Comparison of ENCODE assay signal across 35 cellular contexts in the genomic region with DNA sequence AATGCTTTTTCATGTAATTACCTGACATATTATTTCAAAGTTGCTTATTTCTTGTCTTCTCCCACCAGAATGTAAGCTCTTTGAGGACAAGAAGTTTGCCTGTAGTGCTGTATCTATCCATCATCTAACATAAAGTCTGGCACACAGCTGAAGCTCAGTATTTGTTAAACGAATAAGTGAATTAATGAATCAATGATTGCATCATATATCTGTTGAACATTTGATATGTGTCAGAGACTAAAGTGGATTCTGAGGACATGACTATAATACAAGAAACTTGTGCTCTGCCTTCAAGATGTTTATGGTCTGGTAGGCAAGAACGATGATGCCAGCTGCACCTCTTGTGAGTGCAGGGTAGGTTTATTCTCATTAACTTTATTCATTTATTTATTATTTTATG.
A peak's percentile ranks its signal among the peaks of the same experiment; 100 is the strongest.
DNase-seq lines count a peak whose midpoint lies in the region; ATAC-seq, FAIRE-seq and TF ChIP-seq lines count a peak whose summit lies in the region.
"Had no signal": no experiment of that assay in that cellular context is flagged by ENCODE, and none has a peak within 500 bp of the region (broad histone marks: within the 10 kb centered on the region; RNA-seq: fewer than 3 reads in every experiment).

No MANE protein-coding gene starts in this region.

- no peak overlapping the region for H4K91ac ChIP-seq in IMR-90 (ENCODE audit: insufficient read depth, low read depth, low read length)

- no peak overlapping the region for H2BK120ac ChIP-seq in IMR-90 (ENCODE audit: low read depth, low read length)

- no peak overlapping the region for H3K56ac ChIP-seq in IMR-90 (ENCODE audit: extremely low read depth, insufficient read depth, low read length)

- H3K4me2 ChIP-seq in HepG2 (ENCODE audit: low read depth, low read length) (no peak overlapping the region), IMR-90 (ENCODE audit: low read depth, low read length) (no peak overlapping the region), K562 (ENCODE audit: insufficient read depth, low read length) (no peak overlapping the region)
- H3K4me2 ChIP-seq: A549; BLaER1; BLaER1 treated with 17β-estradiol and CSF1 and Interleukin-3, amounts not matched to agents 10 nM and 100 nM had no signal

- in situ Hi-C loops in HepG2 (cut with HindIII; ENCODE audit: extremely low pct_ligation_motif_present, low pct_unique_long_range_greater_than_20kb) = no loop called here
- in situ Hi-C loops in IMR-90 (cut with MboI; ENCODE audit: low sequenced_read_pairs) = no loop called here
- in situ Hi-C loops in K562 (cut with MboI) = no loop called here

- WGBS in HepG2 (ENCODE audit: low lambda C conversion rate) = 45% methylated on average over 2 of the region's 2 CpGs
- 75% methylated on average over 2 of the region's 2 CpGs for WGBS in right lobe of liver (ENCODE audit: insufficient coverage, low coverage, low lambda C conversion rate, missing lambda C conversion rate)
- no CpG with 5 or more reads among the region's 2 CpGs for WGBS in IMR-90 (ENCODE audit: extremely low coverage in 2 of 2, insufficient read length in 1 of 2), 2 experiments
- 13% methylated on average over 2 of the region's 2 CpGs for WGBS in K562 (ENCODE audit: insufficient coverage, low coverage, missing lambda C conversion rate)
- WGBS in suprapubic skin = 84% methylated on average over 2 of the region's 2 CpGs

- no peaks in the 10 kb centered on the region for H3K36me3 ChIP-seq in HepG2 (replicated peaks in 1 of 2; ENCODE audit: control insufficient read depth in 1 of 2, insufficient read depth in 2 of 2, low read length in 2 of 2)
- no peaks in the 10 kb centered on the region for H3K36me3 ChIP-seq in right lobe of liver
- no peaks in the 10 kb centered on the region for H3K36me3 ChIP-seq in IMR-90 (ENCODE audit: control insufficient read depth, insufficient read depth, low read length)
- H3K36me3 ChIP-seq in K562 (ENCODE audit: control insufficient read depth, insufficient read depth, low read length) = no peaks in the 10 kb centered on the region
- no peaks in the 10 kb centered on the region for H3K36me3 ChIP-seq in suprapubic skin
- H3K36me3 ChIP-seq: BE2C; BLaER1; BLaER1 treated with 17β-estradiol and CSF1 and Interleukin-3, amounts not matched to agents 10 nM and 100 nM had no signal

- H2BK20ac ChIP-seq in IMR-90 (ENCODE audit: low read depth, low read length) = no peak overlapping the region

- no peak overlapping the region for H3K4me3 ChIP-seq in HepG2 (replicated peaks in 1 of 3; ENCODE audit: insufficient read depth in 1 of 3, low read depth in 2 of 3, low read length in 3 of 3)
- no peak overlapping the region for H3K4me3 ChIP-seq in right lobe of liver
- no peak overlapping the region for H3K4me3 ChIP-seq in IMR-90 (ENCODE audit: insufficient read depth, low read depth, low read length)
- H3K4me3 ChIP-seq in K562 = no peak overlapping the region
- no peak overlapping the region for H3K4me3 ChIP-seq in suprapubic skin
- H3K4me3 ChIP-seq: A549; BLaER1; BLaER1 treated with 17β-estradiol and CSF1 and Interleukin-3, amounts not matched to agents 10 nM and 100 nM had no signal

- no peak overlapping the region for H2BK5ac ChIP-seq in IMR-90 (ENCODE audit: low read depth, low read length, poor library complexity, severe bottlenecking)

- TF ChIP-seq EP300 in HepG2 (IDR thresholded peaks at IDR 0.05; ENCODE audit: low read depth in 2 of 2, low read length in 2 of 2) (no peak), HepG2 (CRISPR knock-in tag; IDR thresholded peaks at IDR 0.05; ENCODE audit: borderline replicate concordance) (no peak), K562 (IDR thresholded peaks at IDR 0.05; ENCODE audit: low read length) (no peak), suprapubic skin (IDR thresholded peaks at IDR 0.05) (no peak)

- POLR2A ChIA-PET in HepG2 (lab: Yijun Ruan, JAX) (no interaction called here), IMR-90 (lab: Charles Lee; ENCODE audit: unreplicated experiment) (no interaction called here), K562 (lab: Yijun Ruan, JAX) (no interaction called here)

- FAIRE-seq in HepG2 (lab: Jason Lieb, UNC) (no peak), K562 (lab: Jason Lieb, UNC) (no peak)
- FAIRE-seq: A204.1, A549, D721Med had no signal

- TF ChIP-seq POLR2A in HepG2 (IDR thresholded peaks at IDR 0.05; ENCODE audit: insufficient read depth in 1 of 2, low read depth in 2 of 2, low read length in 2 of 2) = no peak
- TF ChIP-seq POLR2A in right lobe of liver (IDR thresholded peaks at IDR 0.05) = no peak
- TF ChIP-seq POLR2A in IMR-90 (IDR thresholded peaks at IDR 0.05; ENCODE audit: low read depth, low read length) = no peak
- TF ChIP-seq POLR2A in K562 (conservative IDR thresholded peaks at IDR 0.05) = no peak
- no peak for TF ChIP-seq POLR2A in suprapubic skin (IDR thresholded peaks at IDR 0.05)

- H3K14ac ChIP-seq in IMR-90 (replicated peaks; ENCODE audit: low read depth, low read length) = no peak overlapping the region

- CTCF ChIA-PET in HepG2 (lab: Yijun Ruan, JAX; ENCODE audit: low intra/inter-chr PET ratio, low total read pairs) = no interaction called here
- CTCF ChIA-PET in IMR-90 (lab: Yijun Ruan, JAX) = interaction anchor here (0.6 kb wide), 2 partner anchors 9 to 19 kb away, joined by 3 to 4 read pairs; no protein-coding TSS in a partner anchor
- CTCF ChIA-PET in K562 (lab: Yijun Ruan, JAX; ENCODE audit: low intra/inter-chr PET ratio) = no interaction called here

- intact Hi-C loops in HepG2 (cut with micrococcal nuclease; ENCODE audit: unreplicated experiment) = no loop called here
- intact Hi-C loops in right lobe of liver (cut with DNase I) = no loop called here
- intact Hi-C loops in IMR-90 (cut with micrococcal nuclease) = no loop called here
- intact Hi-C loops in K562 (cut with micrococcal nuclease) = no loop called here

- BruUV-seq in HepG2 (replicated peaks; lab: Mats Ljungman, UMichigan) = no TSS peak
- no TSS peak for BruUV-seq in IMR-90 (replicated peaks; lab: Mats Ljungman, UMichigan)
- BruUV-seq in K562 (replicated peaks; lab: Mats Ljungman, UMichigan) = no TSS peak

- H2AK9ac ChIP-seq in IMR-90 (replicated peaks; ENCODE audit: low read depth, low read length, poor library complexity) = no peak overlapping the region

- no peak overlapping the region for H4K5ac ChIP-seq in IMR-90 (ENCODE audit: low read depth, low read length)

- no peak for TF ChIP-seq RAD21 in HepG2 (CRISPR knock-in tag; IDR thresholded peaks at IDR 0.05)
- TF ChIP-seq RAD21 in IMR-90 (IDR thresholded peaks at IDR 0.05; ENCODE audit: low read length) = no peak
- TF ChIP-seq RAD21 in K562 (CRISPR knock-in tag; conservative IDR thresholded peaks at IDR 0.05 in 1 of 2, IDR thresholded peaks at IDR 0.05 in 1 of 2) = no peak

- no peak overlapping the region for H3K23ac ChIP-seq in IMR-90 (ENCODE audit: low read depth, low read length)

- no peak overlapping the region for H3K9ac ChIP-seq in HepG2 (ENCODE audit: insufficient read depth, low read depth, low read length)
- H3K9ac ChIP-seq in IMR-90 (ENCODE audit: low read depth, low read length) = no peak overlapping the region
- no peak overlapping the region for H3K9ac ChIP-seq in K562 (ENCODE audit: insufficient read depth in 1 of 2, low read depth in 2 of 2, low read length in 2 of 2)
- H3K9ac ChIP-seq: BLaER1; BLaER1 treated with 17β-estradiol and CSF1 and Interleukin-3, amounts not matched to agents 10 nM and 100 nM had no signal

- no peak overlapping the region for H2BK15ac ChIP-seq in IMR-90 (ENCODE audit: low read depth, low read length)

- TF ChIP-seq CTCF in HepG2 (CRISPR knock-in tag; IDR thresholded peaks at IDR 0.05) (no peak), right lobe of liver (IDR thresholded peaks at IDR 0.05) (no peak), IMR-90 (conservative IDR thresholded peaks at IDR 0.05; ENCODE audit: low read depth, low read length) (no peak), K562 (IDR thresholded peaks at IDR 0.05 in 2 of 3, conservative IDR thresholded peaks at IDR 0.05 in 1 of 3; ENCODE audit: insufficient read depth in 2 of 3, low read depth in 1 of 3, low read length in 3 of 3) (no peak), suprapubic skin (IDR thresholded peaks at IDR 0.05) (no peak)

- H3K79me1 ChIP-seq in IMR-90 (ENCODE audit: low read depth in 1 of 2, low read length in 2 of 2) = no peaks in the 10 kb centered on the region

- no peak overlapping the region for H4K8ac ChIP-seq in IMR-90 (ENCODE audit: low read depth in 2 of 2, low read length in 2 of 2)

- no peak overlapping the region for H3K18ac ChIP-seq in IMR-90 (ENCODE audit: low read depth, low read length)

- no peak overlapping the region for H3K4ac ChIP-seq in IMR-90 (ENCODE audit: low read depth, low read length)

- ATAC-seq in HepG2 = no peak
- ATAC-seq in right lobe of liver = no peak
- ATAC-seq in IMR-90 (ENCODE audit: low read depth) = no peak
- ATAC-seq in K562 = no peak
- ATAC-seq in GM19463 (IDR thresholded peaks at IDR 0.05; ENCODE audit: unreplicated experiment) = no peak
- no peak for ATAC-seq in GM21717 (IDR thresholded peaks at IDR 0.05; ENCODE audit: unreplicated experiment)
- ATAC-seq: A549; CD8-positive, alpha-beta T cell had no signal

- H3K9me3 ChIP-seq in HepG2 (ENCODE audit: low read length) (no peaks in the 10 kb centered on the region), right lobe of liver (no peaks in the 10 kb centered on the region), IMR-90 (ENCODE audit: control insufficient read depth, insufficient read depth, low read length) (0 out of 2 replicates have a peak, but pooled peaks cover 1% of the 10 kb centered on the region), K562 (replicated peaks; ENCODE audit: control insufficient read depth, insufficient read depth, low read depth, low read length) (no peaks in the 10 kb centered on the region), suprapubic skin (no peaks in the 10 kb centered on the region)
- H3K9me3 ChIP-seq: A549, BE2C, BLaER1, Caco-2 had no signal

- H3K27me3 ChIP-seq in HepG2 (ENCODE audit: control insufficient read depth in 1 of 2, insufficient read depth in 2 of 2, low read length in 2 of 2) (no peaks in the 10 kb centered on the region), right lobe of liver (no peaks in the 10 kb centered on the region), IMR-90 (ENCODE audit: control insufficient read depth, insufficient read depth, low read length) (peaks cover under 1% of the 10 kb centered on the region; the same call in 1 of the 2 replicates), K562 (ENCODE audit: control insufficient read depth in 2 of 2, insufficient read depth in 2 of 2, low read length in 2 of 2) (no peaks in the 10 kb centered on the region; a peak in 1 of 5 replicates), suprapubic skin (no peaks in the 10 kb centered on the region)
- H3K27me3 ChIP-seq: BE2C; BLaER1; BLaER1 treated with 17β-estradiol and CSF1 and Interleukin-3, amounts not matched to agents 10 nM and 100 nM had no signal

- no peak overlapping the region for H2AK5ac ChIP-seq in IMR-90 (ENCODE audit: low read depth, low read length)

- no peaks in the 10 kb centered on the region for H3K9me1 ChIP-seq in IMR-90 (ENCODE audit: insufficient read depth, low read length)
- H3K9me1 ChIP-seq in K562 (ENCODE audit: control insufficient read depth, insufficient read depth, low read length) = no peaks in the 10 kb centered on the region

- H4K20me1 ChIP-seq in HepG2 (ENCODE audit: insufficient read depth, low read length) (no peaks in the 10 kb centered on the region), IMR-90 (ENCODE audit: insufficient read depth, low read length) (no peaks in the 10 kb centered on the region), K562 (replicated peaks; ENCODE audit: control insufficient read depth, insufficient read depth, low read length) (no peaks in the 10 kb centered on the region)
- H4K20me1 ChIP-seq: BLaER1; BLaER1 treated with 17β-estradiol and CSF1 and Interleukin-3, amounts not matched to agents 10 nM and 100 nM had no signal

- no peak overlapping the region for H2AFZ ChIP-seq in HepG2 (ENCODE audit: low read length)
- no peak overlapping the region for H2AFZ ChIP-seq in IMR-90 (replicated peaks; ENCODE audit: low read length, poor library complexity)
- no peak overlapping the region for H2AFZ ChIP-seq in K562 (ENCODE audit: low read depth, low read length)

- dilution Hi-C loops in IMR-90 (cut with HindIII; ENCODE audit: low sequenced_read_pairs, unreplicated experiment) = no loop called here

- H3K27ac ChIP-seq in HepG2 (ENCODE audit: extremely low read length, insufficient read depth, low read length) (no peak overlapping the region), right lobe of liver (no peak overlapping the region), IMR-90 (ENCODE audit: insufficient read depth, low read length) (no peak overlapping the region), K562 (ENCODE audit: extremely low read depth, low read depth, low read length) (no peak overlapping the region), suprapubic skin (no peak overlapping the region)
- H3K27ac ChIP-seq: 22Rv1; A549; BLaER1; BLaER1 treated with 17β-estradiol and CSF1 and Interleukin-3, amounts not matched to agents 10 nM and 100 nM; C4-2B had no signal

- H3K79me2 ChIP-seq in HepG2 (ENCODE audit: insufficient read depth, low read length) = no peaks in the 10 kb centered on the region
- no peaks in the 10 kb centered on the region for H3K79me2 ChIP-seq in K562 (ENCODE audit: control insufficient read depth, insufficient read depth, low read length)

- peaks cover 15% of the 10 kb centered on the region for H3K4me1 ChIP-seq in HepG2 (ENCODE audit: insufficient read depth, low read length)
- H3K4me1 ChIP-seq in right lobe of liver = no peaks in the 10 kb centered on the region
- H3K4me1 ChIP-seq in IMR-90 (ENCODE audit: control insufficient read depth, insufficient read depth, low read length) = no peaks in the 10 kb centered on the region
- no peaks in the 10 kb centered on the region; a peak in 1 of 5 replicates for H3K4me1 ChIP-seq in K562 (replicated peaks in 1 of 2; ENCODE audit: control insufficient read depth in 2 of 2, insufficient read depth in 2 of 2, low read length in 2 of 2)
- peaks cover 1% of the 10 kb centered on the region for H3K4me1 ChIP-seq in suprapubic skin
- H3K4me1 ChIP-seq: BE2C, Caco-2 had no signal

- DNase-seq in HepG2 (ENCODE audit: low spot score) (no peak), right lobe of liver (no peak), IMR-90 (no peak), K562 (ENCODE audit: extremely low read depth in 1 of 4, low spot score in 3 of 4) (no peak), iPS-NIHi11 (ENCODE audit: low spot score) (peak; percentile 0), suprapubic skin (ENCODE audit: low spot score in 2 of 2) (no peak)
- DNase-seq: 8988T; ACHN; AML-193; BE2C; C1 segment of cervical spinal cord; Caco-2; Calu3; CD4-positive, alpha-beta memory T cell; CD4-positive, alpha-beta T cell; CD4-positive, CD25-positive, alpha-beta regulatory T cell; CD8-positive, alpha-beta memory T cell; CD8-positive, alpha-beta T cell; COR-L47; DMS 273 treated with DMSO at 0.1 percent for 48 hours; DMS153; DMS53; DMS79; DMS79 treated with DMSO at 0.1 percent for 48 hours; DND-41; EL had no signal
